ENCODE assay signal across 1 cellular context in genomic region chr9:2933165-2934095, GRCh38.
TF ChIP-seq lines count a peak whose summit lies in the region.

No MANE protein-coding gene starts in this region.

TF ChIP-seq in H1, 55 proteins besides CTCF, POLR2A, EP300 and RAD21 (continued from another document):
- no peak for TF ChIP-seq NANOG (IDR thresholded peaks at IDR 0.05; ENCODE audit: insufficient read depth, low read depth, low read length, poor library complexity, severe bottlenecking)
